ENCODE assay signal across 12 cellular contexts in genomic region chr6:36873115-36873514, GRCh38. TPM values are rescaled to one million over a fixed set of nuclear protein-coding genes. Genes with fewer than 3 reads are reported as not detected.
DNase-seq lines count a peak whose midpoint lies in the region; ATAC-seq and TF ChIP-seq lines count a peak whose summit lies in the region.
"Had no signal": no experiment of that assay in that cellular context is flagged by ENCODE, and none has a peak within 500 bp of the region (broad histone marks: within the 10 kb centered on the region; RNA-seq: fewer than 3 reads in every experiment).

No MANE protein-coding gene starts in this region.

- peaks cover 60% of the 10 kb centered on the region for H3K79me2 ChIP-seq in GM23338 (replicated peaks; ENCODE audit: insufficient read depth)

- H3K9me2 ChIP-seq in GM23338 (ENCODE audit: insufficient read depth): no peaks in the 10 kb centered on the region

- H3K4me1 ChIP-seq in BLaER1 treated with 17β-estradiol and CSF1 and Interleukin-3, amounts not matched to agents 10 nM and 100 nM: peaks cover 27 to 45% (median 37%) of the 10 kb centered on the region in 10 experiments
- peaks cover 10% of the 10 kb centered on the region for H3K4me1 ChIP-seq in GM23338 (ENCODE audit: insufficient read depth)

- H3K27ac Mint-ChIP-seq in GM23338 (no peak overlapping the region), WTC11 (no peak overlapping the region), immature natural killer cell (peak overlapping the region in 5 of 6 donors; percentile 90 to 99 (median 98))

- H3K9me3 Mint-ChIP-seq in GM23338 (no peaks in the 10 kb centered on the region), WTC11 (peaks cover 3% of the 10 kb centered on the region; the same call in 1 of the 2 replicates), immature natural killer cell (no peaks in the 10 kb centered on the region)

- H3K4me3 ChIP-seq in BLaER1 treated with 17β-estradiol and CSF1 and Interleukin-3, amounts not matched to agents 10 nM and 100 nM: peak overlapping the region in 9 of 10 experiments; percentile 78 to 91 (median 83); a peak in 13 of 20 replicates
- peak overlapping the region; percentile 62; the same call in 1 of the 2 replicates for H3K4me3 ChIP-seq in GM23338

- H3K36me3 Mint-ChIP-seq in GM23338 (ENCODE audit: low read depth) (peaks cover 36% of the 10 kb centered on the region), WTC11 (peaks cover 22% of the 10 kb centered on the region), immature natural killer cell (peaks cover 2 to 12% (median 8%) of the 10 kb centered on the region in 3 donors)

- H3K4me3 Mint-ChIP-seq in GM23338: peak overlapping the region; percentile 96
- H3K4me3 Mint-ChIP-seq in WTC11: peak overlapping the region; percentile 93
- peak overlapping the region; percentile 97 to 99 (median 99) for H3K4me3 Mint-ChIP-seq in immature natural killer cell

- no peaks in the 10 kb centered on the region for H3F3A ChIP-seq in GM23338 (replicated peaks; ENCODE audit: low read depth)

- H3K27me3 Mint-ChIP-seq in GM23338 (ENCODE audit: insufficient read depth, low read depth, poor library complexity): no peaks in the 10 kb centered on the region
- peaks cover 7% of the 10 kb centered on the region for H3K27me3 Mint-ChIP-seq in WTC11 (ENCODE audit: low read depth)
- H3K27me3 Mint-ChIP-seq in immature natural killer cell (ENCODE audit: low read depth in 3 of 3): peaks cover 0 to 5% (median 5%) of the 10 kb centered on the region in 3 donors

- H2AFZ ChIP-seq in GM23338: no peak overlapping the region

- no peak for DNase-seq in GM23338 (ENCODE audit: low spot score)
- no peak for DNase-seq in WTC11 (ENCODE audit: low spot score)
- DNase-seq in immature natural killer cell: no peak
- DNase-seq in hypothalamus (lab: John Stamatoyannopoulos, UW): no peak
- no peak for DNase-seq in DMS153 (lab: John Stamatoyannopoulos, UW)
- DNase-seq in dedifferentiated amniotic fluid mesenchymal stem cell (ENCODE audit: extremely low spot score): no peak
- DNase-seq: KBM-7; NCI-H446; stimulated activated CD4-positive, alpha-beta T cell treated with anti-CD3 and anti-CD28 coated beads, Interleukin-15, amount 100 ng/mL, for 24 hours; stimulated activated naive CD4-positive, alpha-beta T cell treated with Interleukin-2 at 50 U/mL for 16 hours had no signal

- peak overlapping the region in 5 of 11 experiments; percentile 88 to 98 (median 95); a peak in 7 of 22 replicates for H3K27ac ChIP-seq in BLaER1 treated with 17β-estradiol and CSF1 and Interleukin-3, amounts not matched to agents 10 nM and 100 nM
- no peak overlapping the region for H3K27ac ChIP-seq in GM23338 (ENCODE audit: low read depth)

- peaks cover 0 to 9% (median 0%) of the 10 kb centered on the region in 11 experiments; a peak in 5 of 22 replicates for H4K20me1 ChIP-seq in BLaER1 treated with 17β-estradiol and CSF1 and Interleukin-3, amounts not matched to agents 10 nM and 100 nM
- peaks cover 15% of the 10 kb centered on the region for H4K20me1 ChIP-seq in GM23338 (replicated peaks; ENCODE audit: insufficient read depth)

- H3K36me3 ChIP-seq in BLaER1 treated with 17β-estradiol and CSF1 and Interleukin-3, amounts not matched to agents 10 nM and 100 nM: peaks cover 28 to 46% (median 44%) of the 10 kb centered on the region in 11 experiments
- H3K36me3 ChIP-seq in GM23338 (ENCODE audit: insufficient read depth): peaks cover 20% of the 10 kb centered on the region; the same call in 1 of the 2 replicates

- no peaks in the 10 kb centered on the region for H3K27me3 ChIP-seq in BLaER1 treated with 17β-estradiol and CSF1 and Interleukin-3, amounts not matched to agents 10 nM and 100 nM
- no peaks in the 10 kb centered on the region for H3K27me3 ChIP-seq in GM23338 (ENCODE audit: insufficient read depth)

- H3K4me1 Mint-ChIP-seq in GM23338 (peaks cover 11% of the 10 kb centered on the region), WTC11 (peaks cover 19% of the 10 kb centered on the region), immature natural killer cell (peaks cover 31 to 32% of the 10 kb centered on the region in 2 donors)

- peak overlapping the region in 7 of 11 experiments; percentile 88 to 97 (median 94); a peak in 11 of 22 replicates for H3K9ac ChIP-seq in BLaER1 treated with 17β-estradiol and CSF1 and Interleukin-3, amounts not matched to agents 10 nM and 100 nM

- no peak for TF ChIP-seq CTCF in GM23338 (conservative IDR thresholded peaks at IDR 0.05; ENCODE audit: low read depth in 2 of 2)
- no peak for TF ChIP-seq CTCF in WTC11 (IDR thresholded peaks at IDR 0.05)

- H3K9me3 ChIP-seq in BLaER1 treated with 17β-estradiol and CSF1 and Interleukin-3, amounts not matched to agents 10 nM and 100 nM (replicated peaks in 1 of 11): no peaks in the 10 kb centered on the region

- CTCF ChIA-PET in WTC11 (lab: Charles Lee): interaction anchor here (1.0 to 6.4 kb wide), 18 partner anchors 9 to 147 kb away, joined by 3 to 70 read pairs (median 8); partner anchors contain the start of gene C6orf89

- peak overlapping the region; percentile 82 to 99 (median 94) for H3K4me2 ChIP-seq in BLaER1 treated with 17β-estradiol and CSF1 and Interleukin-3, amounts not matched to agents 10 nM and 100 nM
- H3K4me2 ChIP-seq in GM23338: peak overlapping the region; percentile 80

- no peak for ATAC-seq in GM23338
- no peak for ATAC-seq in WTC11
- no peak for ATAC-seq in HG02852 (IDR thresholded peaks at IDR 0.05; ENCODE audit: unreplicated experiment)

- POLR2A ChIA-PET in WTC11 (lab: Charles Lee): interaction anchor here (0.9 kb wide), 1 partner anchor 61 kb away, joined by 4 read pairs; no protein-coding TSS in a partner anchor

TF ChIP-seq in GM23338, 12 proteins besides CTCF, POLR2A, EP300 and RAD21:
- no peak for TF ChIP-seq CREB1 (CRISPR knock-in tag; IDR thresholded peaks at IDR 0.05; ENCODE audit: low read depth)
- no peak for TF ChIP-seq EZH2 (IDR thresholded peaks at IDR 0.05; ENCODE audit: low read depth, unreplicated experiment)
TF ChIP-seq in GM23338: peak in this region for 0.

TF ChIP-seq in WTC11, 78 proteins besides CTCF, POLR2A, EP300 and RAD21 (continues in another document):
- TF ChIP-seq ETV6 (CRISPR knock-in tag; IDR thresholded peaks at IDR 0.05): no peak
- no peak for TF ChIP-seq ZBTB21 (CRISPR knock-in tag; IDR thresholded peaks at IDR 0.05; ENCODE audit: borderline replicate concordance)
- no peak for TF ChIP-seq MLX (CRISPR knock-in tag; IDR thresholded peaks at IDR 0.05)
- TF ChIP-seq E2F5 (CRISPR knock-in tag; IDR thresholded peaks at IDR 0.05): no peak
- TF ChIP-seq CREB1 (CRISPR knock-in tag; IDR thresholded peaks at IDR 0.05): no peak
- no peak for TF ChIP-seq STAT6 (CRISPR knock-in tag; conservative IDR thresholded peaks at IDR 0.05; ENCODE audit: low read depth)
- TF ChIP-seq KAT7 (CRISPR knock-in tag; IDR thresholded peaks at IDR 0.05; ENCODE audit: borderline replicate concordance): no peak
- TF ChIP-seq NR2C2 (CRISPR knock-in tag; IDR thresholded peaks at IDR 0.05): no peak
- TF ChIP-seq HMGA2 (CRISPR knock-in tag; IDR thresholded peaks at IDR 0.05): no peak
- no peak for TF ChIP-seq NR1H2 (CRISPR knock-in tag; IDR thresholded peaks at IDR 0.05)
- no peak for TF ChIP-seq TEAD1 (CRISPR knock-in tag; IDR thresholded peaks at IDR 0.05)
- TF ChIP-seq CBFB (CRISPR knock-in tag; IDR thresholded peaks at IDR 0.05; ENCODE audit: low read depth): no peak
- TF ChIP-seq GTF2I (CRISPR knock-in tag; conservative IDR thresholded peaks at IDR 0.05): no peak

RNA-seq across cellular contexts. Expression of gene PPIL1, which starts 1.5 kb away (rescaled TPM):
- total RNA-seq in GM23338 (2014; rRNA removed; shearing (Covaris generic)): 79.4 and 82.9 TPM in 2 replicates
- polyA plus RNA-seq in GM23338 (2016; fragmentation: Nextera tagmentation; extraction: Ambion mirVana) (53.1 and 57.3 TPM in 2 replicates), immature natural killer cell (10 to 100 TPM; 10.8 to 18.1 (median 15.1) TPM)
- 64.2 to 69.8 TPM (median 66.6 TPM) in 3 replicates for total RNA-seq in WTC11 (2021)

RNA-seq across cellular contexts. Expression of gene C6orf89, which starts 12.6 kb away (rescaled TPM):
- total RNA-seq in GM23338 (2014; rRNA removed; shearing (Covaris generic)): 7.9 and 8.7 TPM in 2 replicates
- polyA plus RNA-seq in GM23338 (2016; fragmentation: Nextera tagmentation; extraction: Ambion mirVana): 3.6 and 3.7 TPM in 2 replicates
- 13.2 to 15.6 TPM (median 15.0 TPM) in 3 replicates for total RNA-seq in WTC11 (2021)
- polyA plus RNA-seq in immature natural killer cell: 10 to 100 TPM; 26.8 to 54.2 (median 43.8) TPM

RNA-seq across cellular contexts. Expression of gene CPNE5, which starts 33.9 kb away (rescaled TPM):
- 0.12 and 0.14 TPM in 2 replicates for total RNA-seq in GM23338 (2014; rRNA removed; shearing (Covaris generic))
- polyA plus RNA-seq in GM23338 (2016; fragmentation: Nextera tagmentation; extraction: Ambion mirVana) (0.37 and 0.42 TPM in 2 replicates), immature natural killer cell (under 1 TPM; 0.29 to 0.52 (median 0.49) TPM)
- 0.44 to 0.71 TPM (median 0.48 TPM) in 3 replicates for total RNA-seq in WTC11 (2021)

Comparison
In these comparisons a context has a peak if more than half of its experiments do, and no peak if none do; other contexts are left out.
1. H3K27ac Mint-ChIP-seq: peak in immature natural killer cell (5 of 6); none in GM23338 (single experiment) and WTC11 (single experiment).
2. Peak in every context shown above with its lines, with median percentiles within 50 percentile points of each other: H3K4me3 Mint-ChIP-seq.